ENCODE assay signal across 1 cellular context in genomic region chr5:177405312-177405711, GRCh38.
TF ChIP-seq lines count a peak whose summit lies in the region.

No MANE protein-coding gene starts in this region.

TF ChIP-seq in IMR-90, 13 proteins besides CTCF, POLR2A, EP300 and RAD21:
- TF ChIP-seq CHD1 (IDR thresholded peaks at IDR 0.05; ENCODE audit: low read depth, low read length) (no peak), SMC3 (IDR thresholded peaks at IDR 0.05; ENCODE audit: low read depth, low read length) (no peak), MXI1 (IDR thresholded peaks at IDR 0.05; ENCODE audit: borderline replicate concordance, low read depth, low read length) (no peak), ELK1 (IDR thresholded peaks at IDR 0.05; ENCODE audit: borderline replicate concordance, low read depth, low read length) (no peak), CEBPB (IDR thresholded peaks at IDR 0.05; ENCODE audit: low read depth, low read length) (no peak), MAFK (IDR thresholded peaks at IDR 0.05; ENCODE audit: low read depth, low read length) (no peak), MAZ (IDR thresholded peaks at IDR 0.05; ENCODE audit: borderline replicate concordance, low read depth, low read length) (no peak), RFX5 (IDR thresholded peaks at IDR 0.05; ENCODE audit: low read depth, low read length) (no peak), RCOR1 (IDR thresholded peaks at IDR 0.05; ENCODE audit: insufficient replicate concordance, low read length) (no peak), BHLHE40 (IDR thresholded peaks at IDR 0.05; ENCODE audit: low read depth, low read length) (no peak), NFE2L2 (IDR thresholded peaks at IDR 0.05; ENCODE audit: low read depth, low read length) (no peak), FOS (IDR thresholded peaks at IDR 0.05; ENCODE audit: low read depth, low read length) (no peak)
- TF ChIP-seq, protein P1, sequence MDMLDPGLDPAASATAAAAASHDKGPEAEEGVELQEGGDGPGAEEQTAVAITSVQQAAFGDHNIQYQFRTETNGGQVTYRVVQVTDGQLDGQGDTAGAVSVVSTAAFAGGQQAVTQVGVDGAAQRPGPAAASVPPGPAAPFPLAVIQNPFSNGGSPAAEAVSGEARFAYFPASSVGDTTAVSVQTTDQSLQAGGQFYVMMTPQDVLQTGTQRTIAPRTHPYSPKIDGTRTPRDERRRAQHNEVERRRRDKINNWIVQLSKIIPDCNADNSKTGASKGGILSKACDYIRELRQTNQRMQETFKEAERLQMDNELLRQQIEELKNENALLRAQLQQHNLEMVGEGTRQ (IDR thresholded peaks at IDR 0.05; ENCODE audit: low read depth, low read length): no peak
